In genomic region chr2:144519934-144520717, GRCh38 we compare ENCODE assay signal across 8 cellular contexts. TPM values are rescaled to one million over a fixed set of nuclear protein-coding genes. Genes with fewer than 3 reads are reported as not detected.
DNase-seq lines count a peak whose midpoint lies in the region; ATAC-seq and TF ChIP-seq lines count a peak whose summit lies in the region.

Gene ZEB2 (minus strand): TSS chr2:144520119. CDS start chr2:144517350, 2,769 bp downstream.

- H3K4me1 ChIP-seq in adrenal gland (replicated peaks in 1 of 2) (peaks cover 0 to 12% of the 10 kb centered on the region in 2 donors), heart right ventricle (peaks cover 0 to 36% (median 5%) of the 10 kb centered on the region in 9 donors)

- H3K27me3 ChIP-seq in adrenal gland (no peaks in the 10 kb centered on the region), heart right ventricle (peaks cover 0 to 11% (median 4%) of the 10 kb centered on the region in 7 donors)

- TF ChIP-seq CTCF in adrenal gland (IDR thresholded peaks at IDR 0.05) (peak; percentile 33 to 75 (median 64)), heart right ventricle (IDR thresholded peaks at IDR 0.05) (peak; percentile 13 to 72 (median 55))

- H3K4me3 ChIP-seq in adrenal gland = peak within 1 kb of the TSS in 3 of 4 donors; percentile 73 to 94 (median 92)
- H3K4me3 ChIP-seq in heart right ventricle = peak within 1 kb of the TSS; percentile 50 to 98 (median 79)

- H3K9me3 ChIP-seq in adrenal gland (replicated peaks in 1 of 3) (no peaks in the 10 kb centered on the region), heart right ventricle (no peaks in the 10 kb centered on the region)

- H3K4me3 Mint-ChIP-seq in activated T-cell treated with anti-CD3 and anti-CD28 coated beads, Interleukin-2, amount 50 U/mL, for 4 hours = no peak within 1 kb of the TSS

- H3K9me3 Mint-ChIP-seq in activated T-cell treated with anti-CD3 and anti-CD28 coated beads, Interleukin-2, amount 50 U/mL, for 4 hours = no peaks in the 10 kb centered on the region

- DNase-seq in activated T-cell treated with anti-CD3 and anti-CD28 coated beads, Interleukin-2, amount 50 U/mL, for 4 hours = no peak
- no peak for DNase-seq in activated T-cell treated with anti-CD3 and anti-CD28 coated beads, Interleukin-2, amount 50 U/mL, for 1 hour
- DNase-seq in NCI-H526 treated with DMSO at 0.1 percent for 48 hours (lab: John Stamatoyannopoulos, UW) (peak; percentile 24), adrenal gland (peak; percentile 69 to 86 (median 72)), heart right ventricle (peak; percentile 27 to 72), pons (ENCODE audit: low spot score) (peak; percentile 88), middle frontal gyrus (ENCODE audit: extremely low spot score, low spot score) (no peak), NCI-H187 (lab: John Stamatoyannopoulos, UW) (no peak)

- no peak for ATAC-seq in activated T-cell treated with anti-CD3 and anti-CD28 coated beads, Interleukin-2, amount 50 U/mL, for 4 hours
- ATAC-seq in heart right ventricle = peak in 7 of 8 donors; percentile 5 to 45 (median 31)

- peaks cover 2% of the 10 kb centered on the region for H3K36me3 Mint-ChIP-seq in activated T-cell treated with anti-CD3 and anti-CD28 coated beads, Interleukin-2, amount 50 U/mL, for 4 hours (ENCODE audit: insufficient read depth)

- H3K27ac ChIP-seq in adrenal gland = peak within 1 kb of the TSS; percentile 91 to 100 (median 99)
- H3K27ac ChIP-seq in heart right ventricle = peak within 1 kb of the TSS; percentile 96 to 100 (median 98)

- no peaks in the 10 kb centered on the region for H3K36me3 ChIP-seq in adrenal gland (replicated peaks in 1 of 2)
- H3K36me3 ChIP-seq in heart right ventricle = peaks cover 0 to 5% (median 0%) of the 10 kb centered on the region in 9 donors

- peak; percentile 74 to 84 for TF ChIP-seq POLR2A in adrenal gland (IDR thresholded peaks at IDR 0.05)

- WGBS in adrenal gland, 4 donors = 0 to 2% (median 1%) methylated on average over 29 of the region's 29 CpGs
- 1 to 2% methylated on average over 28 to 29 of the region's 29 CpGs for WGBS in heart right ventricle, 2 donors

- intact Hi-C loops in adrenal gland (cut with DNase I) = loop anchor here in 1 of 2 donors (10.0 kb wide), 1 partner anchor 55 kb away; no protein-coding TSS in a partner anchor
- intact Hi-C loops in heart right ventricle (cut with DNase I) = loop anchor here in 8 of 10 donors (5.0 to 10.0 kb wide), 18 partner anchors 65 to 1235 kb away; a partner anchor contains a TSS

- H3K4me1 Mint-ChIP-seq in activated T-cell treated with anti-CD3 and anti-CD28 coated beads, Interleukin-2, amount 50 U/mL, for 4 hours (ENCODE audit: low read depth) = peaks cover 29% of the 10 kb centered on the region

- peaks cover 42% of the 10 kb centered on the region for H3K27me3 Mint-ChIP-seq in activated T-cell treated with anti-CD3 and anti-CD28 coated beads, Interleukin-2, amount 50 U/mL, for 4 hours (ENCODE audit: low read depth)

RNA-seq across cellular contexts. Expression of gene ZEB2, which starts in this region (rescaled TPM):
- total RNA-seq in activated T-cell treated with anti-CD3 and anti-CD28 coated beads, Interleukin-2, amount 50 U/mL, for 4 hours = 10 to 100 TPM; 14.4 to 35.9 (median 25.1) TPM
- 100 to 1,000 TPM in 7 of 8 donors, 10 to 100 TPM in 1; 91.0 to 226 (median 165) TPM for total RNA-seq in adrenal gland
- 10 to 100 TPM; 29.0 to 95.8 (median 54.3) TPM for polyA plus RNA-seq in adrenal gland
- 10 to 100 TPM; 68.7 to 99.5 (median 88.2) TPM for total RNA-seq in heart right ventricle
- polyA plus RNA-seq in heart right ventricle = 10 to 100 TPM; 17.2 to 26.0 TPM

Comparison
In these comparisons a context has a peak if more than half of its experiments do, and no peak if none do; other contexts are left out.
1. ATAC-seq: peak in heart right ventricle (7 of 8); none in activated T-cell treated with anti-CD3 and anti-CD28 coated beads, Interleukin-2, amount 50 U/mL, for 4 hours (0 of 2).
2. DNase-seq: peak in NCI-H526 treated with DMSO at 0.1 percent for 48 hours (single experiment), adrenal gland (7 of 7), heart right ventricle (2 of 2) and pons (single experiment); none in activated T-cell treated with anti-CD3 and anti-CD28 coated beads, Interleukin-2, amount 50 U/mL, for 4 hours (single experiment), activated T-cell treated with anti-CD3 and anti-CD28 coated beads, Interleukin-2, amount 50 U/mL, for 1 hour (single experiment), middle frontal gyrus (single experiment) and NCI-H187 (0 of 2).